Comparison of ENCODE assay signal across 12 cellular contexts in the genomic region with DNA sequence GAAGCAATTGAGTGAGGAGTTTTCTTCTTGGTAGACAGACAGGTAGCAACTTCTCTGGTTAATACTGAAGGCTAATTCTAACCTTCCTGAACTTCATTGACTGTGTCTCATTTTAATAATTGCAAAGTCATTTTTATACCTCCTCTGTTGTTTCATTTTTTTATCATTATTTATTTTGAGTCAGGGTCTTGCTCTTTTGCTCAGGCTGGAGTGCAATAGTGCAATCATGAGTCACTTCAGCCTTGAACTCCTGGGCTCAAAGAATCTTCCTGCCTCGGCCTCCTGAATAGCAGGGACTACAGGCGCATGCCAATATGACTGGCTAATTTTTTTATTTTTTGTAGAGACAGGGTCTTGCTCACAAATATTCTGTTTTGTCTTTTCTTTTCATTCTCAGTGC. TPM values are rescaled to one million over a fixed set of nuclear protein-coding genes. Genes with fewer than 3 reads are reported as not detected.
DNase-seq lines count a peak whose midpoint lies in the region; ATAC-seq and TF ChIP-seq lines count a peak whose summit lies in the region.
"Had no signal": no experiment of that assay in that cellular context is flagged by ENCODE, and none has a peak within 500 bp of the region (broad histone marks: within the 10 kb centered on the region; RNA-seq: fewer than 3 reads in every experiment).

No MANE protein-coding gene starts in this region.

- no peaks in the 10 kb centered on the region for H3K27me3 ChIP-seq in Peyer's patch
- no peaks in the 10 kb centered on the region for H3K27me3 ChIP-seq in effector memory CD4-positive, alpha-beta T cell (replicated peaks; ENCODE audit: control insufficient read depth, insufficient read depth, low read length, poor library complexity, severe bottlenecking)

- no peaks in the 10 kb centered on the region for H3K36me3 ChIP-seq in Peyer's patch
- H3K36me3 ChIP-seq in effector memory CD4-positive, alpha-beta T cell (ENCODE audit: control insufficient read depth, insufficient read depth, low read length), result no peaks in the 10 kb centered on the region

- peaks cover 0 to 49% (median 5%) of the 10 kb centered on the region in 4 donors for H3K4me1 ChIP-seq in Peyer's patch
- peaks cover 63% of the 10 kb centered on the region for H3K4me1 ChIP-seq in effector memory CD4-positive, alpha-beta T cell (ENCODE audit: control insufficient read depth, insufficient read depth, low read length, poor library complexity, severe bottlenecking)

- no peak for ATAC-seq in GM19463 (IDR thresholded peaks at IDR 0.05; ENCODE audit: unreplicated experiment)
- ATAC-seq in HG02588 (IDR thresholded peaks at IDR 0.05; ENCODE audit: unreplicated experiment), result no peak
- ATAC-seq in HG02840 (IDR thresholded peaks at IDR 0.05; ENCODE audit: low FRiP score, unreplicated experiment), result no peak

- peaks cover 4% of the 10 kb centered on the region for H3K9me3 Mint-ChIP-seq in activated naive CD4-positive, alpha-beta T cell treated with anti-CD3 and anti-CD28 coated beads, Interleukin-2, amount 50 U/mL, for 24 hours

- no peak for TF ChIP-seq POLR2A in Peyer's patch (IDR thresholded peaks at IDR 0.05)

- peak overlapping the region in 3 of 4 donors; percentile 44 to 79 (median 53) for H3K27ac ChIP-seq in Peyer's patch
- H3K27ac ChIP-seq in effector memory CD4-positive, alpha-beta T cell (ENCODE audit: insufficient read depth, low read length, poor library complexity, severe bottlenecking), result peak overlapping the region; percentile 39
- H3K27ac ChIP-seq: coronary artery had no signal

- peak overlapping the region; percentile 63 for H3K4me3 Mint-ChIP-seq in activated naive CD4-positive, alpha-beta T cell treated with anti-CD3 and anti-CD28 coated beads, Interleukin-2, amount 50 U/mL, for 24 hours

- no peaks in the 10 kb centered on the region for H3K9me3 ChIP-seq in Peyer's patch
- H3K9me3 ChIP-seq in effector memory CD4-positive, alpha-beta T cell (ENCODE audit: control insufficient read depth, low read length), result no peaks in the 10 kb centered on the region

- no peak overlapping the region for H3K4me3 ChIP-seq in Peyer's patch
- no peak overlapping the region for H3K4me3 ChIP-seq in effector memory CD4-positive, alpha-beta T cell (ENCODE audit: insufficient read depth, low read depth, low read length, poor library complexity, severe bottlenecking)
- H3K4me3 ChIP-seq: coronary artery had no signal

- TF ChIP-seq CTCF in Peyer's patch (IDR thresholded peaks at IDR 0.05), result no peak

- H3K27ac Mint-ChIP-seq in activated naive CD4-positive, alpha-beta T cell treated with anti-CD3 and anti-CD28 coated beads, Interleukin-2, amount 50 U/mL, for 24 hours, result peak overlapping the region; percentile 92

- H3K4me1 Mint-ChIP-seq in activated naive CD4-positive, alpha-beta T cell treated with anti-CD3 and anti-CD28 coated beads, Interleukin-2, amount 50 U/mL, for 24 hours, result peaks cover 78% of the 10 kb centered on the region

- no peak for DNase-seq in activated naive CD4-positive, alpha-beta T cell treated with Interleukin-2 at 50 U/mL for 16 hours
- no peak for DNase-seq in Peyer's patch
- DNase-seq in effector memory CD4-positive, alpha-beta T cell, result no peak
- no peak for DNase-seq in effector CD8-positive, alpha-beta T cell (lab: John Stamatoyannopoulos, UW)
- DNase-seq: erythroblast, NCI-H2081, SHP77 had no signal

- no peaks in the 10 kb centered on the region for H3K27me3 Mint-ChIP-seq in activated naive CD4-positive, alpha-beta T cell treated with anti-CD3 and anti-CD28 coated beads, Interleukin-2, amount 50 U/mL, for 24 hours

- peaks cover 3% of the 10 kb centered on the region for H3K36me3 Mint-ChIP-seq in activated naive CD4-positive, alpha-beta T cell treated with anti-CD3 and anti-CD28 coated beads, Interleukin-2, amount 50 U/mL, for 24 hours

RNA-seq across cellular contexts. Expression of a gene that starts 45.4 kb away (rescaled TPM):
- 10 to 100 TPM in 1 of 4 donors, 1 to 10 TPM in 3; 3.3 to 32.2 (median 4.9) TPM for total RNA-seq in Peyer's patch
